Comparison of ENCODE assay signal across 13 cellular contexts in the genomic region with DNA sequence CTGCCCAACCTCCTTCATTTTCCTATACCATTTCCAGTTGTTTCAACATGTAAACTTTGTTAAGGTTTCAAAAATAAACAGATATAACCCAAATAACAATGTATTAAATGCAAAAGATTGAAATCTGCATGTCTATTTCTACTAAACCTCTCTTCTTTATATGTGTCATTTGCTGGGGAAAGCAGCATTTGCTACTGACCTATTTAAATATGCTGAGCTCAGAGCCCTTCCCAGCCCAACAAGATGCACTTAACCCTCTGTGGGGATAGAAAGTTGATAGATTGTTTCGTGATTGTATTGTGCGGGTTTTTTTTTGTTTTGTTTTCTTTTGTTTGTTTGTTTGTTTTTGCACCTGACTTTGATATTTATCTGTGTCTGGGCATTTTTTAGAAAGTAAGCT.
DNase-seq lines count a peak whose midpoint lies in the region; ATAC-seq and TF ChIP-seq lines count a peak whose summit lies in the region.
"Had no signal": no experiment of that assay in that cellular context is flagged by ENCODE, and none has a peak within 500 bp of the region (broad histone marks: within the 10 kb centered on the region; RNA-seq: fewer than 3 reads in every experiment).

No MANE protein-coding gene starts in this region.

- TF ChIP-seq CTCF in dorsolateral prefrontal cortex (IDR thresholded peaks at IDR 0.05 in 54 of 56, conservative IDR thresholded peaks at IDR 0.05 in 2 of 56; ENCODE audit: low read depth in 1 of 56, partially characterized antibody in 56 of 56): no peak

- H3K27ac Mint-ChIP-seq in T-cell: no peak overlapping the region
- H3K27ac Mint-ChIP-seq: B cell; CD4-positive, alpha-beta T cell had no signal

- no peaks in the 10 kb centered on the region for H3K9me3 ChIP-seq in adipocyte (ENCODE audit: control insufficient read depth, low read length)

- no peak overlapping the region for H3K4me3 ChIP-seq in adipocyte (ENCODE audit: low read length)
- peak overlapping the region in 14 of 59 donors; percentile 1 to 33 (median 16) for H3K4me3 ChIP-seq in dorsolateral prefrontal cortex
- H3K4me3 ChIP-seq: GM23338 had no signal

- peaks cover 0 to 4% (median 0%) of the 10 kb centered on the region in 3 donors for H3K9me3 Mint-ChIP-seq in T-cell
- H3K9me3 Mint-ChIP-seq: GM23338 had no signal

- no peak for ATAC-seq in T-cell (replicated peaks in 1 of 4)

- CTCF ChIA-PET in T-cell (lab: Charles Lee): no interaction called here

- peak overlapping the region in 57 of 59 donors; percentile 1 to 89 (median 71) for H3K27ac ChIP-seq in dorsolateral prefrontal cortex

- no peaks in the 10 kb centered on the region for H3K36me3 ChIP-seq in adipocyte (ENCODE audit: control insufficient read depth, insufficient read depth, low read length, severe bottlenecking)

- H3K36me3 Mint-ChIP-seq in T-cell: no peaks in the 10 kb centered on the region

- POLR2A ChIA-PET in T-cell (lab: Charles Lee): no interaction called here

- H3K4me1 Mint-ChIP-seq in T-cell: no peaks in the 10 kb centered on the region
- H3K4me1 Mint-ChIP-seq: B cell had no signal

- no peaks in the 10 kb centered on the region for H3K27me3 Mint-ChIP-seq in T-cell

- H3K4me3 Mint-ChIP-seq in T-cell: no peak overlapping the region
- H3K4me3 Mint-ChIP-seq: B cell; CD4-positive, alpha-beta T cell; GM23338 had no signal

- in situ Hi-C loops in G401 (cut with HindIII; ENCODE audit: low sequenced_read_pairs): no loop called here

- H3K27me3 ChIP-seq in adipocyte (replicated peaks; ENCODE audit: control insufficient read depth, insufficient read depth, low read length) (no peaks in the 10 kb centered on the region), dorsolateral prefrontal cortex (no peaks in the 10 kb centered on the region)

- H3K9ac ChIP-seq in adipocyte (ENCODE audit: low read length): no peak overlapping the region

- DNase-seq in G401 (ENCODE audit: low spot score) (peak; percentile 62), adipocyte (ENCODE audit: low read depth) (peak; percentile 8), dorsolateral prefrontal cortex (no peak), superior temporal gyrus (ENCODE audit: extremely low spot score) (peak; percentile 63), T-cell (no peak), NCI-H524 (lab: John Stamatoyannopoulos, UW) (no peak), NCI-H1417 (lab: John Stamatoyannopoulos, UW) (no peak)
- DNase-seq: Calu3; CD4-positive, alpha-beta T cell; DMS 273 treated with DMSO at 0.1 percent for 48 hours; H7 had no signal

- intact Hi-C loops in dorsolateral prefrontal cortex (cut with DNase I): no loop called here

- no peaks in the 10 kb centered on the region for H3K4me1 ChIP-seq in adipocyte (ENCODE audit: control insufficient read depth, insufficient read depth, low read length)

Comparison
In these comparisons a context has a peak if more than half of its experiments do, and no peak if none do; other contexts are left out.
1. DNase-seq: peak in G401 (single experiment), adipocyte (single experiment) and superior temporal gyrus (single experiment); none in dorsolateral prefrontal cortex (0 of 10), T-cell (0 of 34), NCI-H524 (0 of 2) and NCI-H1417 (0 of 3).